ENCODE assay signal across 8 cellular contexts in the genomic region with DNA sequence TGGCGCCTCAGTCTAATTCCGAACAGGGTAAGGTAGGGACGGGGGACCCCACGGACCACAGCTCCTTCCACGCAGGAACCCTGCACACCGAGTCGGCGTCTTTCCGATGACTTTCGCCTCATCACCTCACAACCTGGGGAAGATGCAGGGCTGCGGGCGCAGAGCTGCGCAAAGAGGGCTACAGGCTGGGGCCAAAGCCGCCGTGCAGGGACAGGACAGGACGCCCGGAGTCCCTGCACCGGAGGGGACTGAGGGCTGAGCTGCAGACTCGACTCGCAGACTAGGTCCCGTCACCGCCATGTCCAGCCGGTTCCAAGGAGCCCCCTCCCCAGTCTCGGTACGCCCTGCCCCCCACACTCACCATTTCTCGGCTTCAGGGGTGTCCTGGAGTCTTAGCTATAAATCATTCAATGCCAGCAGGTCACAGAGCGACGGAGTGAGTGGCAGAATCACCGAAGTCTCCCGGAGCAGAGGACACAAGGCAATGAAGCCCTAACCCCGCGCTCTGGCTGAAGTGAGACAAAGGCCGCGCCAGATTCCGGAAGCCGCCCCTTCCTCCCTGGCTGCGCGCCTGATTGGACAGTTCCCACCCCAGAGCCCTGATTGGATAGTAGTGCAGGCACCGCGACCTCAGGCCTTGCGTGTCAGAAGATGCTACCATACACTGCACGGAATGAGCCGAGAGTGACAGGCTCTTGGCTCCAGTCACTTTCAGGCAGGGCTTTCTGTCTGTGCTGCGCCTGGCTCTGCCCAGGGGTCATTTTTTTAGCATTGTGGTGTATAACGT. TPM values are rescaled to one million over a fixed set of nuclear protein-coding genes. Genes with fewer than 3 reads are reported as not detected.
DNase-seq lines count a peak whose midpoint lies in the region; ATAC-seq and TF ChIP-seq lines count a peak whose summit lies in the region.
"Not testable (repeated sequence)": the region's sequence is repeated elsewhere in the genome, so short reads cannot be mapped to it uniquely, and the experiment has no call there.

Gene ZNF519, minus strand, starts transcription at position 522 of the 787 bp plus-strand sequence. Its CDS starts 158 bp downstream, at position 364.

- H3K4me1 ChIP-seq in right lobe of liver: not testable (repeated sequence)

- intact Hi-C loops in CD4-positive, alpha-beta T cell (cut with DNase I, micrococcal nuclease); dorsolateral prefrontal cortex (cut with DNase I); right lobe of liver (cut with DNase I): not testable (repeated sequence)

- POLR2A ChIA-PET in CD4-positive, alpha-beta T cell (lab: Charles Lee): not testable (repeated sequence)

- not testable (repeated sequence) for TF ChIP-seq POLR2A in right lobe of liver (IDR thresholded peaks at IDR 0.05)

- not testable (repeated sequence) for H3K27me3 Mint-ChIP-seq in CD4-positive, alpha-beta T cell

- H3K27me3 ChIP-seq in CD4-positive, alpha-beta T cell (ENCODE audit: control insufficient read depth, insufficient read depth, low read length); dorsolateral prefrontal cortex; right lobe of liver: not testable (repeated sequence)

- H3K9me3 Mint-ChIP-seq in CD4-positive, alpha-beta T cell: not testable (repeated sequence)

- H3K27ac Mint-ChIP-seq in CD4-positive, alpha-beta T cell: peak within 1 kb of the TSS; percentile 91

- TF ChIP-seq CTCF in CD4-positive, alpha-beta T cell (IDR thresholded peaks at IDR 0.05); right lobe of liver (IDR thresholded peaks at IDR 0.05): not testable (repeated sequence)
- peak in 4 of 56 donors; percentile 8 to 29 (median 14) for TF ChIP-seq CTCF in dorsolateral prefrontal cortex (IDR thresholded peaks at IDR 0.05 in 54 of 56, conservative IDR thresholded peaks at IDR 0.05 in 2 of 56; ENCODE audit: low read depth in 1 of 56, partially characterized antibody in 56 of 56)

- peaks cover 37% of the 10 kb centered on the region for H3K4me1 Mint-ChIP-seq in CD4-positive, alpha-beta T cell (ENCODE audit: low read depth)

- not testable (repeated sequence) for H3K9me3 ChIP-seq in CD4-positive, alpha-beta T cell (ENCODE audit: control insufficient read depth, low read length); right lobe of liver

- CTCF ChIA-PET in CD4-positive, alpha-beta T cell (lab: Charles Lee): not testable (repeated sequence)

- H3K36me3 ChIP-seq in right lobe of liver: not testable (repeated sequence)

- 1% methylated on average over 16 of the region's 45 CpGs for WGBS in right lobe of liver (ENCODE audit: insufficient coverage, low coverage, low lambda C conversion rate, missing lambda C conversion rate)

- not testable (repeated sequence) for H3K27ac ChIP-seq in CD4-positive, alpha-beta T cell (ENCODE audit: low read depth, low read length); right lobe of liver
- peak within 1 kb of the TSS in 48 of 59 donors; percentile 21 to 79 (median 62) for H3K27ac ChIP-seq in dorsolateral prefrontal cortex

- not testable (repeated sequence) for H3K36me3 Mint-ChIP-seq in CD4-positive, alpha-beta T cell (ENCODE audit: low read depth)

- DNase-seq in CD4-positive, alpha-beta T cell: peak; percentile 76 to 87 (median 80)
- DNase-seq in NCI-H82 (lab: John Stamatoyannopoulos, UW): peak; percentile 97
- DNase-seq in activated CD4-positive, alpha-beta T cell treated with anti-CD3 and anti-CD28 coated beads, Interleukin-2, amount 50 U/mL, for 4 hours: peak; percentile 82 to 84
- DNase-seq in dorsolateral prefrontal cortex: peak; percentile 81 to 98 (median 96)
- DNase-seq in right lobe of liver: peak; percentile 89 to 95 (median 93)
- peak; percentile 92 for DNase-seq in stimulated activated CD4-positive, alpha-beta T cell treated with anti-CD3 and anti-CD28 coated beads, Interleukin-4, amount 100 ng/mL, for 24 hours

- peak; percentile 99 for ATAC-seq in CD4-positive, alpha-beta T cell (ENCODE audit: poor library complexity)
- ATAC-seq in GM19452 (IDR thresholded peaks at IDR 0.05; ENCODE audit: unreplicated experiment) (peak; percentile 100), HG03575 (IDR thresholded peaks at IDR 0.05; ENCODE audit: extremely low read depth, insufficient number of reproducible peaks, low FRiP score, unreplicated experiment) (peak; percentile 100), right lobe of liver (peak; percentile 100)

- peak within 1 kb of the TSS; percentile 36 to 81 (median 65) for H3K4me3 ChIP-seq in dorsolateral prefrontal cortex
- H3K4me3 ChIP-seq in right lobe of liver: peak within 1 kb of the TSS; percentile 41 to 58 (median 58)

- peak within 1 kb of the TSS; percentile 96 for H3K4me3 Mint-ChIP-seq in CD4-positive, alpha-beta T cell

RNA-seq across cellular contexts. Expression of gene ZNF519, which starts in this region (rescaled TPM):
- 10 to 100 TPM in 1 of 2 experiments, 1 to 10 TPM in 1; 8.3 to 10.4 TPM for total RNA-seq in CD4-positive, alpha-beta T cell
- total RNA-seq in dorsolateral prefrontal cortex (10 to 100 TPM; 26.0 to 69.6 (median 46.4) TPM), right lobe of liver (1 to 10 TPM in 5 of 6 experiments, under 1 TPM in 1; 0.66 to 2.1 (median 1.5) TPM)
